Comparison of ENCODE assay signal across 8 cellular contexts in genomic region chr16:19716728-19717127, GRCh38. TPM values are rescaled to one million over a fixed set of nuclear protein-coding genes. Genes with fewer than 3 reads are reported as not detected.
DNase-seq lines count a peak whose midpoint lies in the region; TF ChIP-seq lines count a peak whose summit lies in the region.
"Not testable (repeated sequence)": the region's sequence is repeated elsewhere in the genome, so short reads cannot be mapped to it uniquely, and the experiment has no call there.

No MANE protein-coding gene starts in this region.

- not testable (repeated sequence) for H4K5ac ChIP-seq in mesendoderm (ENCODE audit: low read length)

- H3K79me1 ChIP-seq in mesendoderm (ENCODE audit: low read length), result peaks cover 27% of the 10 kb centered on the region

- POLR2A ChIA-PET in activated CD4-positive, alpha-beta T cell treated with anti-CD3 and anti-CD28 coated beads, Interleukin-2, amount 10 ng/mL, durations not matched to agents 7 days and 5 days (lab: Charles Lee), result not testable (repeated sequence)
- POLR2A ChIA-PET in MCF 10A (lab: Yijun Ruan, JAX), result interaction anchor here (0.6 to 2.1 kb wide), 2 partner anchors 12 to 20 kb away, joined by 3 to 11 read pairs; no protein-coding TSS in a partner anchor

- H3K9me3 Mint-ChIP-seq in Calu3 (ENCODE audit: low read depth, unreplicated experiment); activated CD4-positive, alpha-beta T cell treated with anti-CD3 and anti-CD28 coated beads, Interleukin-2, amount 10 ng/mL, durations not matched to agents 7 days and 5 days; MCF 10A (ENCODE audit: unreplicated experiment): not testable (repeated sequence)

- H3K27me3 Mint-ChIP-seq in Calu3 (ENCODE audit: unreplicated experiment); activated CD4-positive, alpha-beta T cell treated with anti-CD3 and anti-CD28 coated beads, Interleukin-2, amount 10 ng/mL, durations not matched to agents 7 days and 5 days; MCF 10A (ENCODE audit: insufficient read depth, unreplicated experiment): not testable (repeated sequence)

- not testable (repeated sequence) for H3F3A ChIP-seq in MM.1S (ENCODE audit: insufficient read depth, low read length)

- TF ChIP-seq CTCF in Calu3 (IDR thresholded peaks at IDR 0.05; ENCODE audit: unreplicated experiment); MM.1S (IDR thresholded peaks at IDR 0.05; ENCODE audit: low read length); MCF 10A (IDR thresholded peaks at IDR 0.05; ENCODE audit: unreplicated experiment); fibroblast of villous mesenchyme (IDR thresholded peaks at IDR 0.05; ENCODE audit: insufficient read depth, low read depth, low read length): not testable (repeated sequence)

- CTCF ChIA-PET in Calu3 (lab: Charles Lee) (interaction anchor here (1.7 kb wide), 1 partner anchor 94 kb away, joined by 6 read pairs; no protein-coding TSS in a partner anchor), MCF 10A (lab: Yijun Ruan, JAX) (interaction anchor here (1.5 to 1.6 kb wide), 2 partner anchors 19 to 584 kb away, joined by 4 to 7 read pairs; no protein-coding TSS in a partner anchor)
- CTCF ChIA-PET in activated CD4-positive, alpha-beta T cell treated with anti-CD3 and anti-CD28 coated beads, Interleukin-2, amount 10 ng/mL, durations not matched to agents 7 days and 5 days (lab: Charles Lee), result interaction anchor here (0.7 kb wide), 1 partner anchor 13 kb away, joined by 5 read pairs; no protein-coding TSS in a partner anchor

- not testable (repeated sequence) for H3K27ac ChIP-seq in MM.1S (ENCODE audit: low read length); mesendoderm (ENCODE audit: low read depth, low read length); rectal smooth muscle tissue (ENCODE audit: low read depth, low read length); urinary bladder (ENCODE audit: low read depth)

- H3K18ac ChIP-seq in mesendoderm (ENCODE audit: low read length), result peak overlapping the region; percentile 96

- H3K4me3 ChIP-seq in MM.1S (ENCODE audit: low read length) (peak overlapping the region; percentile 83), fibroblast of villous mesenchyme (ENCODE audit: low read depth, low read length) (peak overlapping the region; percentile 94), mesendoderm (ENCODE audit: low read length) (peak overlapping the region; percentile 91), rectal smooth muscle tissue (ENCODE audit: low read length) (peak overlapping the region; percentile 90), urinary bladder (ENCODE audit: low read depth, low read length) (peak overlapping the region; percentile 86)

- H2BK15ac ChIP-seq in mesendoderm (replicated peaks; ENCODE audit: low read depth), result not testable (repeated sequence)

- H3K4me1 Mint-ChIP-seq in Calu3 (ENCODE audit: low read depth, unreplicated experiment) (peaks cover 49% of the 10 kb centered on the region), MCF 10A (ENCODE audit: insufficient read depth, unreplicated experiment) (peaks cover 27% of the 10 kb centered on the region)
- peaks cover 18% of the 10 kb centered on the region for H3K4me1 Mint-ChIP-seq in activated CD4-positive, alpha-beta T cell treated with anti-CD3 and anti-CD28 coated beads, Interleukin-2, amount 10 ng/mL, durations not matched to agents 7 days and 5 days

- DNase-seq in Calu3; MM.1S; activated CD4-positive, alpha-beta T cell treated with anti-CD3 and anti-CD28 coated beads, Interleukin-2, amount 10 ng/mL, durations not matched to agents 7 days and 5 days; MCF 10A (ENCODE audit: unreplicated experiment); fibroblast of villous mesenchyme (ENCODE audit: low read depth); mesendoderm: not testable (repeated sequence)

- H3K27me3 ChIP-seq in MM.1S (replicated peaks; ENCODE audit: insufficient read depth, low read length); mesendoderm (ENCODE audit: insufficient read depth, low read length, poor library complexity); rectal smooth muscle tissue (ENCODE audit: control insufficient read depth, insufficient read depth, low read length): not testable (repeated sequence)

- H3K56ac ChIP-seq in mesendoderm (ENCODE audit: low read length), result peak overlapping the region; percentile 80

- H4K8ac ChIP-seq in mesendoderm (ENCODE audit: low read depth, low read length), result not testable (repeated sequence)

- H3K9me3 ChIP-seq in MM.1S (replicated peaks; ENCODE audit: insufficient read depth, low read length), result not testable (repeated sequence)

- not testable (repeated sequence) for H3K9ac ChIP-seq in MM.1S (ENCODE audit: low read length); rectal smooth muscle tissue (ENCODE audit: low read length)
- peak overlapping the region; percentile 71 for H3K9ac ChIP-seq in mesendoderm (ENCODE audit: low read length)

- H3K4me2 ChIP-seq in MM.1S (ENCODE audit: low read depth, low read length) (peak overlapping the region; percentile 56; the same call in 1 of the 2 replicates), mesendoderm (ENCODE audit: low read length) (peak overlapping the region; percentile 48)

- not testable (repeated sequence) for H2AFZ ChIP-seq in MM.1S (ENCODE audit: low read length)

- BruUV-seq in Calu3 (replicated peaks; lab: Mats Ljungman, UMichigan); MCF 10A (replicated peaks; lab: Mats Ljungman, UMichigan): not testable (repeated sequence)

- H3K79me2 ChIP-seq in MM.1S (ENCODE audit: low read length) (peaks cover 41% of the 10 kb centered on the region), mesendoderm (ENCODE audit: control insufficient read depth, insufficient read depth, low read length) (peaks cover 68% of the 10 kb centered on the region)

- WGBS in mesendoderm (ENCODE audit: extremely low coverage, insufficient coverage, low lambda C conversion rate), result no CpG with 5 or more reads among the region's 11 CpGs
- WGBS in urinary bladder, result 31% methylated on average over 11 of the region's 11 CpGs

- intact Hi-C loops in Calu3 (cut with micrococcal nuclease; ENCODE audit: unreplicated experiment), result loop anchor here (1.0 to 5.0 kb wide), 3 partner anchors 16 to 114 kb away; no protein-coding TSS in a partner anchor
- intact Hi-C loops in MCF 10A (cut with micrococcal nuclease), result loop anchor here (5.0 to 10.0 kb wide), 3 partner anchors 114 to 171 kb away; no protein-coding TSS in a partner anchor

- H3K23ac ChIP-seq in mesendoderm (ENCODE audit: low read length), result not testable (repeated sequence)

- H3K9me2 ChIP-seq in MM.1S (replicated peaks; ENCODE audit: insufficient read depth, low read length), result not testable (repeated sequence)

- peak overlapping the region; percentile 89 for H3K27ac Mint-ChIP-seq in Calu3 (ENCODE audit: unreplicated experiment)
- not testable (repeated sequence) for H3K27ac Mint-ChIP-seq in activated CD4-positive, alpha-beta T cell treated with anti-CD3 and anti-CD28 coated beads, Interleukin-2, amount 10 ng/mL, durations not matched to agents 7 days and 5 days; MCF 10A (ENCODE audit: low read depth, unreplicated experiment)

- H2BK5ac ChIP-seq in mesendoderm (ENCODE audit: low read length), result not testable (repeated sequence)

- H4K20me1 ChIP-seq in MM.1S (ENCODE audit: insufficient read depth, low read length), result not testable (repeated sequence)

- H2BK120ac ChIP-seq in mesendoderm (ENCODE audit: low read depth, low read length), result not testable (repeated sequence)

- H3K4me3 Mint-ChIP-seq in Calu3 (ENCODE audit: low read depth, unreplicated experiment) (peak overlapping the region; percentile 94), MCF 10A (ENCODE audit: unreplicated experiment) (peak overlapping the region; percentile 87)
- peak overlapping the region; percentile 90 for H3K4me3 Mint-ChIP-seq in activated CD4-positive, alpha-beta T cell treated with anti-CD3 and anti-CD28 coated beads, Interleukin-2, amount 10 ng/mL, durations not matched to agents 7 days and 5 days

- not testable (repeated sequence) for H3K4me1 ChIP-seq in MM.1S (ENCODE audit: low read length); mesendoderm (ENCODE audit: control insufficient read depth, low read depth, low read length); rectal smooth muscle tissue (ENCODE audit: control insufficient read depth, insufficient read depth, low read length); urinary bladder (ENCODE audit: insufficient read depth)

- H2AK5ac ChIP-seq in mesendoderm (ENCODE audit: low read length), result not testable (repeated sequence)

- H3K4ac ChIP-seq in mesendoderm (ENCODE audit: low read depth, low read length), result not testable (repeated sequence)

- peaks cover 84% of the 10 kb centered on the region for H3K36me3 Mint-ChIP-seq in Calu3 (ENCODE audit: insufficient read depth, unreplicated experiment)
- H3K36me3 Mint-ChIP-seq in activated CD4-positive, alpha-beta T cell treated with anti-CD3 and anti-CD28 coated beads, Interleukin-2, amount 10 ng/mL, durations not matched to agents 7 days and 5 days (ENCODE audit: low read depth), result peaks cover 19% of the 10 kb centered on the region
- H3K36me3 Mint-ChIP-seq in MCF 10A (ENCODE audit: insufficient read depth, unreplicated experiment), result peaks cover 24% of the 10 kb centered on the region

- H3K36me3 ChIP-seq in MM.1S (replicated peaks; ENCODE audit: insufficient read depth, low read length); mesendoderm (ENCODE audit: control insufficient read depth, insufficient read depth, low read length); urinary bladder (ENCODE audit: insufficient read depth): not testable (repeated sequence)
- H3K36me3 ChIP-seq in rectal smooth muscle tissue (ENCODE audit: control insufficient read depth, insufficient read depth, low read length), result peaks cover 11% of the 10 kb centered on the region

RNA-seq across cellular contexts. Expression of gene KNOP1, which starts 1.3 kb away (rescaled TPM):
- total RNA-seq in Calu3 (2022), result 84.9 and 99.0 TPM in 2 replicates
- total RNA-seq in activated CD4-positive, alpha-beta T cell treated with anti-CD3 and anti-CD28 coated beads, Interleukin-2, amount 10 ng/mL, durations not matched to agents 7 days and 5 days, result 10 to 100 TPM; 16.8 TPM
- total RNA-seq in MCF 10A (2022), result 22.3 and 24.5 TPM in 2 replicates
- 16.8 and 17.3 TPM in 2 replicates for total RNA-seq in fibroblast of villous mesenchyme
- polyA plus RNA-seq in mesendoderm (2013, experiment 1 of 2), result 140 TPM
- polyA plus RNA-seq in mesendoderm (2013, experiment 2 of 2), result 147 TPM
- total RNA-seq in urinary bladder, result 9.0 TPM
- 11.0 TPM for polyA plus RNA-seq in urinary bladder

RNA-seq across cellular contexts. Expression of gene IQCK, which starts 1.3 kb away (rescaled TPM):
- total RNA-seq in Calu3 (2022) (42.5 and 43.2 TPM in 2 replicates), MCF 10A (2022) (5.9 and 8.4 TPM in 2 replicates), fibroblast of villous mesenchyme (5.2 and 13.4 TPM in 2 replicates), urinary bladder (16.0 TPM)
- total RNA-seq in activated CD4-positive, alpha-beta T cell treated with anti-CD3 and anti-CD28 coated beads, Interleukin-2, amount 10 ng/mL, durations not matched to agents 7 days and 5 days, result 1 to 10 TPM; 1.1 to 1.5 TPM
- polyA plus RNA-seq in mesendoderm (2013, experiment 1 of 2), result 4.0 TPM
- polyA plus RNA-seq in mesendoderm (2013, experiment 2 of 2), result 4.0 TPM
- 8.2 TPM for polyA plus RNA-seq in urinary bladder
